Comparison of ENCODE assay signal across 8 cellular contexts in the genomic region with DNA sequence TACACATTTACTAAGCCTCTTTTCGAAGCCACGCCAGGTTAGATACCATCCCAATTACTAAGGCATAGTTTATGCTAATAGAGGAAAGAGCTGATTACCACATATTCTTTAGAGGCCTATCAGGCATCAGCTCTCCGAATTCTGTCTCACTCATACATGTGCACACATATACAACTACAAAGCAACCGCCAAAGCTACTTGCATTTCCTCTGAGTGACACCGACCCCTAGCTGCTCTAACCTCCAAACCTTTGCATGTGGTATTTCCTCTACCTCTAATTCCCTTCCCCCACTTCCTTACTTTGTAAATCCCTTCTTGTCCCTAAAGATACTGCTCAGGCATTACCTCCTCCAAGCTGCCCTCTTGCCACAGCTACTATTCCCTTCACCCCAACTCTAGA.
DNase-seq lines count a peak whose midpoint lies in the region; ATAC-seq and TF ChIP-seq lines count a peak whose summit lies in the region.
"Had no signal": no experiment of that assay in that cellular context is flagged by ENCODE, and none has a peak within 500 bp of the region (broad histone marks: within the 10 kb centered on the region; RNA-seq: fewer than 3 reads in every experiment).

No MANE protein-coding gene starts in this region.

- H3K4me3 ChIP-seq in IMR-90 (ENCODE audit: insufficient read depth, low read depth, low read length) (no peak overlapping the region), endodermal cell (ENCODE audit: low read length) (no peak overlapping the region), spleen (peak overlapping the region in 1 of 8 donors; percentile 50)

- no peaks in the 10 kb centered on the region for H3K36me3 Mint-ChIP-seq in endodermal cell (ENCODE audit: low read depth)

- CTCF ChIA-PET in IMR-90 (lab: Yijun Ruan, JAX), result interaction anchor here (0.6 to 1.5 kb wide), 3 partner anchors 11 to 128 kb away, joined by 3 to 4 read pairs (median 3); no protein-coding TSS in a partner anchor
- CTCF ChIA-PET in GM10248 (lab: Yijun Ruan, JAX), result interaction anchor here (0.9 to 3.2 kb wide), 4 partner anchors 12 to 18 kb away, joined by 3 to 14 read pairs (median 4); no protein-coding TSS in a partner anchor

- intact Hi-C loops in IMR-90 (cut with micrococcal nuclease) (loop anchor here (10.0 kb wide), 1 partner anchor 210 kb away; no protein-coding TSS in a partner anchor), spleen (cut with DNase I; ENCODE audit: low total_unique reads) (no loop called here)

- H3K27ac ChIP-seq in IMR-90 (ENCODE audit: insufficient read depth, low read length) (peak overlapping the region; percentile 70), endodermal cell (ENCODE audit: low read depth, low read length) (no peak overlapping the region), spleen (peak overlapping the region in 7 of 8 donors; percentile 45 to 85 (median 71))

- H3K14ac ChIP-seq in IMR-90 (replicated peaks; ENCODE audit: low read depth, low read length), result peak overlapping the region; percentile 87

- no TSS peak for BruUV-seq in IMR-90 (replicated peaks; lab: Mats Ljungman, UMichigan)

- H3K27ac Mint-ChIP-seq in endodermal cell, result no peak overlapping the region

- peak; percentile 96 for ATAC-seq in IMR-90 (ENCODE audit: low read depth)

- 54% methylated on average over 2 of the region's 5 CpGs; no CpG with 5 or more reads in 1 of the 2 experiments for WGBS in IMR-90 (ENCODE audit: extremely low coverage in 2 of 2, insufficient read length in 1 of 2), 2 experiments
- 56% methylated on average over 5 of the region's 5 CpGs; no CpG with 5 or more reads in 1 of the 2 experiments for WGBS in endodermal cell (ENCODE audit: insufficient coverage in 1 of 2, insufficient read length in 1 of 2), 2 experiments
- 16 to 39% (median 29%) methylated on average over 5 of the region's 5 CpGs for WGBS in spleen, 5 donors

- H3K4me3 Mint-ChIP-seq in endodermal cell, result no peak overlapping the region

- dilution Hi-C loops in IMR-90 (cut with HindIII; ENCODE audit: low sequenced_read_pairs, unreplicated experiment), result no loop called here

- peak overlapping the region; percentile 87 for H2BK120ac ChIP-seq in IMR-90 (ENCODE audit: low read depth, low read length)

- DNase-seq in IMR-90 (peak; percentile 80), T-helper 22 cell (ENCODE audit: low read depth) (peak; percentile 31), endodermal cell (peak; percentile 64), spleen (no peak), DMS 273 treated with DMSO at 0.1 percent for 48 hours (lab: John Stamatoyannopoulos, UW) (no peak), GM10248 (ENCODE audit: extremely low spot score) (no peak), GM19238 (ENCODE audit: insufficient read length, low spot score) (no peak)
- DNase-seq: NCI-H1694 had no signal

- TF ChIP-seq POLR2A in IMR-90 (IDR thresholded peaks at IDR 0.05; ENCODE audit: low read depth, low read length) (no peak), spleen (IDR thresholded peaks at IDR 0.05) (no peak)

- no peak for TF ChIP-seq RAD21 in IMR-90 (IDR thresholded peaks at IDR 0.05; ENCODE audit: low read length)

- no peaks in the 10 kb centered on the region for H3K79me1 ChIP-seq in IMR-90 (ENCODE audit: low read depth in 1 of 2, low read length in 2 of 2)

- POLR2A ChIA-PET in IMR-90 (lab: Charles Lee; ENCODE audit: unreplicated experiment) (interaction anchor here (0.9 to 2.1 kb wide), 4 partner anchors 36 to 109 kb away, joined by 3 to 16 read pairs (median 4); no protein-coding TSS in a partner anchor), GM10248 (lab: Yijun Ruan, JAX) (no interaction called here)

- peak overlapping the region; percentile 73 for H3K4ac ChIP-seq in IMR-90 (ENCODE audit: low read depth, low read length)

- H3K9me3 Mint-ChIP-seq in endodermal cell, result no peaks in the 10 kb centered on the region

- H3K18ac ChIP-seq in IMR-90 (ENCODE audit: low read depth, low read length), result peak overlapping the region; percentile 71; the same call in 1 of the 2 replicates

- peak overlapping the region; percentile 76 for H3K56ac ChIP-seq in IMR-90 (ENCODE audit: extremely low read depth, insufficient read depth, low read length)

- H3K9ac ChIP-seq in IMR-90 (ENCODE audit: low read depth, low read length) (no peak overlapping the region; the same call in 1 of the 2 replicates), endodermal cell (ENCODE audit: extremely low read depth, low read length, poor library complexity, severe bottlenecking) (no peak overlapping the region)

- peak overlapping the region; percentile 87 for H2BK5ac ChIP-seq in IMR-90 (ENCODE audit: low read depth, low read length, poor library complexity, severe bottlenecking)

- peak overlapping the region; percentile 81; the same call in 1 of the 2 replicates for H3K23ac ChIP-seq in IMR-90 (ENCODE audit: low read depth, low read length)

- H3K36me3 ChIP-seq in IMR-90 (ENCODE audit: control insufficient read depth, insufficient read depth, low read length) (no peaks in the 10 kb centered on the region), endodermal cell (ENCODE audit: control insufficient read depth, insufficient read depth, low read length) (no peaks in the 10 kb centered on the region), spleen (no peaks in the 10 kb centered on the region)

- H3K27me3 Mint-ChIP-seq in endodermal cell (ENCODE audit: insufficient read depth), result peaks cover 5% of the 10 kb centered on the region

- H2AK5ac ChIP-seq in IMR-90 (ENCODE audit: low read depth, low read length), result peak overlapping the region; percentile 38; the same call in 1 of the 2 replicates

- H3K4me2 ChIP-seq in IMR-90 (ENCODE audit: low read depth, low read length), result peak overlapping the region; percentile 89

- H3K27me3 ChIP-seq in IMR-90 (ENCODE audit: control insufficient read depth, insufficient read depth, low read length) (no peaks in the 10 kb centered on the region), endodermal cell (ENCODE audit: control insufficient read depth, insufficient read depth, low read length, poor library complexity, severe bottlenecking) (no peaks in the 10 kb centered on the region), spleen (replicated peaks in 1 of 7) (no peaks in the 10 kb centered on the region)

- no peaks in the 10 kb centered on the region for H4K20me1 ChIP-seq in IMR-90 (ENCODE audit: insufficient read depth, low read length)

- H4K8ac ChIP-seq in IMR-90 (ENCODE audit: low read depth in 2 of 2, low read length in 2 of 2), result peak overlapping the region; percentile 21 to 92

- H3K4me1 ChIP-seq in IMR-90 (ENCODE audit: control insufficient read depth, insufficient read depth, low read length), result peaks cover 11% of the 10 kb centered on the region
- H3K4me1 ChIP-seq in endodermal cell (ENCODE audit: control insufficient read depth, insufficient read depth, low read length), result no peaks in the 10 kb centered on the region
- peaks cover 10 to 37% (median 24%) of the 10 kb centered on the region in 6 donors for H3K4me1 ChIP-seq in spleen

- H4K5ac ChIP-seq in IMR-90 (ENCODE audit: low read depth, low read length), result peak overlapping the region; percentile 52; the same call in 1 of the 2 replicates

- H3K9me3 ChIP-seq in IMR-90 (ENCODE audit: control insufficient read depth, insufficient read depth, low read length), result no peaks in the 10 kb centered on the region
- H3K9me3 ChIP-seq in endodermal cell (ENCODE audit: control insufficient read depth, low read length), result no peaks in the 10 kb centered on the region
- H3K9me3 ChIP-seq in spleen, result no peaks in the 10 kb centered on the region

- peak overlapping the region; percentile 75 for H2BK15ac ChIP-seq in IMR-90 (ENCODE audit: low read depth, low read length)

- in situ Hi-C loops in IMR-90 (cut with MboI; ENCODE audit: low sequenced_read_pairs), result no loop called here

- no peak for TF ChIP-seq CTCF in IMR-90 (conservative IDR thresholded peaks at IDR 0.05; ENCODE audit: low read depth, low read length)
- no peak for TF ChIP-seq CTCF in endodermal cell (conservative IDR thresholded peaks at IDR 0.05)
- TF ChIP-seq CTCF in spleen (IDR thresholded peaks at IDR 0.05 in 8 of 11, conservative IDR thresholded peaks at IDR 0.05 in 3 of 11), result peak in 5 of 11 experiments; percentile 10 to 35 (median 20)
- TF ChIP-seq CTCF in GM10248 (IDR thresholded peaks at IDR 0.05; ENCODE audit: control extremely low read depth, extremely low read depth, low read depth, missing control alignments), result no peak

- peaks cover 41% of the 10 kb centered on the region for H3K4me1 Mint-ChIP-seq in endodermal cell

- peak overlapping the region; percentile 17 for H2AFZ ChIP-seq in IMR-90 (replicated peaks; ENCODE audit: low read length, poor library complexity)

- H2AK9ac ChIP-seq in IMR-90 (replicated peaks; ENCODE audit: low read depth, low read length, poor library complexity), result no peak overlapping the region

- peaks cover 8% of the 10 kb centered on the region for H3K9me1 ChIP-seq in IMR-90 (ENCODE audit: insufficient read depth, low read length)

- peak overlapping the region; percentile 95 for H2BK20ac ChIP-seq in IMR-90 (ENCODE audit: low read depth, low read length)

- peak overlapping the region; percentile 54 for H4K91ac ChIP-seq in IMR-90 (ENCODE audit: insufficient read depth, low read depth, low read length)

TF ChIP-seq in IMR-90, 13 proteins besides CTCF, POLR2A, EP300 and RAD21:
- TF ChIP-seq BHLHE40 (IDR thresholded peaks at IDR 0.05; ENCODE audit: low read depth, low read length) (peak; percentile 45; the same call in 1 of the 2 replicates), SMC3 (IDR thresholded peaks at IDR 0.05; ENCODE audit: low read depth, low read length) (no peak), RCOR1 (IDR thresholded peaks at IDR 0.05; ENCODE audit: insufficient replicate concordance, low read length) (no peak), CEBPB (IDR thresholded peaks at IDR 0.05; ENCODE audit: low read depth, low read length) (peak; percentile 64)

Comparison
In these comparisons a context has a peak if more than half of its experiments do, and no peak if none do; other contexts are left out.
1. DNase-seq: peak in IMR-90 (single experiment), T-helper 22 cell (single experiment) and endodermal cell (single experiment); none in spleen (single experiment), DMS 273 treated with DMSO at 0.1 percent for 48 hours (single experiment), GM10248 (single experiment) and GM19238 (single experiment).